14 cellular contexts compared by ENCODE assay signal in the genomic region with DNA sequence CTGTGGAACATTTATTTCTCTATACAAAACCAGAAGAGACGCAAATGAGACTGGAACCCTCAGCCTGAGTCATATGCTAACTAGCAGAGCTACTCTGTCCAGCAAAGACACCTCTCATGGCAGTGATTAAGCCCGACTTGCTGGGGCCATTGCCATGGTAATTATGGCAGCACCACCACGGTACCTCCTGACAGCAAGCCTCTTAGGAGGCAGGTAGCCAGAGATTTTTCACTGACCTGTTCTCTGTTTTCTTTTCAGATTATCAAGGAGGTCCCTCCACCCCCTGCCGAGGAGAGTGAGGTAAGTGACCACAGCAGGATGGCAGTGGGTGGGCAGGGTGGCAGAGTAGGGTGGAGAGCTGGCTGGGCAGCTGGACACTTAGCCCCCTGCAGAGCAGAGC.
A peak's percentile ranks its signal among the peaks of the same experiment; 100 is the strongest.
DNase-seq lines count a peak whose midpoint lies in the region; ATAC-seq and TF ChIP-seq lines count a peak whose summit lies in the region.
"Had no signal": no experiment of that assay in that cellular context is flagged by ENCODE, and none has a peak within 500 bp of the region (broad histone marks: within the 10 kb centered on the region; RNA-seq: fewer than 3 reads in every experiment).

No MANE protein-coding gene starts in this region.

- H3K27ac ChIP-seq in WERI-Rb-1 (peak overlapping the region; percentile 10; the same call in 1 of the 2 replicates), ovary (peak overlapping the region; percentile 17 to 19)
- H3K27ac ChIP-seq: gastrocnemius medialis, PC-9 had no signal

- no peak overlapping the region for H3K4me3 ChIP-seq in WERI-Rb-1 (ENCODE audit: low read depth, low read length)
- no peak overlapping the region for H3K4me3 ChIP-seq in ovary
- H3K4me3 ChIP-seq: gastrocnemius medialis, PC-9 had no signal

- H3K9me3 ChIP-seq in WERI-Rb-1 (ENCODE audit: severe bottlenecking) = no peaks in the 10 kb centered on the region
- no peaks in the 10 kb centered on the region for H3K9me3 ChIP-seq in ovary
- H3K9me3 ChIP-seq: gastrocnemius medialis had no signal

- WGBS in ovary, 3 donors = 56 to 60% (median 59%) methylated on average over 4 of the region's 4 CpGs

- H3K36me3 ChIP-seq in WERI-Rb-1 = no peaks in the 10 kb centered on the region
- no peaks in the 10 kb centered on the region for H3K36me3 ChIP-seq in ovary
- H3K36me3 ChIP-seq: gastrocnemius medialis had no signal

- no peak for TF ChIP-seq EP300 in ovary (IDR thresholded peaks at IDR 0.05)

- ATAC-seq in GM18867 (IDR thresholded peaks at IDR 0.05; ENCODE audit: unreplicated experiment) = peak; percentile 58
- ATAC-seq: gastrocnemius medialis had no signal

- peaks cover 24% of the 10 kb centered on the region for H3K4me1 ChIP-seq in ovary (ENCODE audit: insufficient read depth)
- H3K4me1 ChIP-seq: gastrocnemius medialis had no signal

- TF ChIP-seq POLR2A in ovary (IDR thresholded peaks at IDR 0.05) = no peak

- intact Hi-C loops in ovary (cut with DNase I) = loop anchor here in 1 of 4 donors (10.0 kb wide), 1 partner anchor 135 kb away; no protein-coding TSS in a partner anchor

- TF ChIP-seq CTCF in WERI-Rb-1 (IDR thresholded peaks at IDR 0.05; ENCODE audit: low read depth, low read length) = no peak
- TF ChIP-seq CTCF in ovary (IDR thresholded peaks at IDR 0.05) = no peak

- H3K27me3 ChIP-seq in WERI-Rb-1 (ENCODE audit: insufficient read depth, low read depth, severe bottlenecking) (no peaks in the 10 kb centered on the region), ovary (no peaks in the 10 kb centered on the region)
- H3K27me3 ChIP-seq: gastrocnemius medialis had no signal

- DNase-seq in Daoy (ENCODE audit: low read depth) (peak; percentile 74), WERI-Rb-1 (peak; percentile 57), ovary (no peak), hepatic stellate cell (ENCODE audit: low spot score) (no peak), GM03348 (ENCODE audit: low spot score) (no peak)
- DNase-seq in activated effector memory CD4-positive, alpha-beta T cell treated with anti-CD3 and anti-CD28 coated beads, Interleukin-2, amount 50 U/mL, for 16 hours = no peak
- DNase-seq: amniotic stem cell; CD4-positive, alpha-beta memory T cell; effector CD4-positive, alpha-beta T cell; gastrocnemius medialis; NCI-H2107; PC-9; stimulated activated naive CD4-positive, alpha-beta T cell had no signal

Comparison
In these comparisons a context has a peak if more than half of its experiments do, and no peak if none do; other contexts are left out.
1. DNase-seq: peak in Daoy (single experiment) and WERI-Rb-1 (single experiment); none in ovary (0 of 5), hepatic stellate cell (single experiment), GM03348 (single experiment) and activated effector memory CD4-positive, alpha-beta T cell treated with anti-CD3 and anti-CD28 coated beads, Interleukin-2, amount 50 U/mL, for 16 hours (single experiment).